8 cellular contexts compared by ENCODE assay signal in the genomic region with DNA sequence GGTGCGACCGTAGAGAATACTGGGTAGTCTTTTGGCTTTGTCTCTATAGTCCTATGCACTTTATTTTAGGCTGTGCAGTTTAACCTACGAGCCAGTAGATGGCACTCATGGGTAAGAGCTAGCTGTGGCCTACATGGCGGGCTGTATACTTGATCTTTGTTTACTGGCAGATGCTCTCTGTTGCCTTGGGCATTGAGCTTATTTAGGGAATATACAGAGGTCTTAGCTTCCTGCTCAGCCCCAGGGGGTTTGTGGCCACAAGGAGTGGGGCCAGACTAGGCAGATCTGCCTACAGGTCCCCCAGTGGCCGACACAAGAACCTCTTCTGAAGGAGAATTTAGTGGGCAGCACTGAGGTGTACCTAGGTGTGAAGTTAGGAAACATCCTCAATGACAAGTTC.
DNase-seq lines count a peak whose midpoint lies in the region; ATAC-seq and TF ChIP-seq lines count a peak whose summit lies in the region.

No MANE protein-coding gene starts in this region.

- no peaks in the 10 kb centered on the region for H3K9me3 Mint-ChIP-seq in activated B cell treated with CpG ODN at 0.5 μM for 24 hours

- H3K36me3 Mint-ChIP-seq in activated B cell treated with CpG ODN at 0.5 μM for 24 hours (ENCODE audit: low read depth) = no peaks in the 10 kb centered on the region

- no peaks in the 10 kb centered on the region for H3K4me1 Mint-ChIP-seq in activated B cell treated with CpG ODN at 0.5 μM for 24 hours

- CTCF ChIA-PET in activated B cell treated with CpG ODN at 0.5 μM for 24 hours (lab: Charles Lee) = interaction anchor here (0.8 kb wide), 1 partner anchor 322 kb away, joined by 5 read pairs; no protein-coding TSS in a partner anchor

- intact Hi-C loops in activated B cell treated with CpG ODN at 0.5 μM for 24 hours (cut with micrococcal nuclease) = loop anchor here (1.0 to 2.0 kb wide), 2 partner anchors 323 to 815 kb away; no protein-coding TSS in a partner anchor

- H3K27me3 Mint-ChIP-seq in activated B cell treated with CpG ODN at 0.5 μM for 24 hours = no peaks in the 10 kb centered on the region

- POLR2A ChIA-PET in activated B cell treated with CpG ODN at 0.5 μM for 24 hours (lab: Charles Lee) = no interaction called here

- TF ChIP-seq CTCF in activated B cell treated with CpG ODN at 0.5 μM for 24 hours (IDR thresholded peaks at IDR 0.05) = no peak

- H3K27ac Mint-ChIP-seq in activated B cell treated with CpG ODN at 0.5 μM for 24 hours = no peak overlapping the region

- H3K4me3 Mint-ChIP-seq in activated B cell treated with CpG ODN at 0.5 μM for 24 hours = no peak overlapping the region

- ATAC-seq in GM18909 (IDR thresholded peaks at IDR 0.05; ENCODE audit: poor library complexity, unreplicated experiment) (peak; percentile 100), HG02981 (IDR thresholded peaks at IDR 0.05; ENCODE audit: unreplicated experiment) (peak; percentile 97), activated B cell treated with CpG ODN at 0.5 μM for 24 hours (ENCODE audit: low read depth) (peak; percentile 77)

- peak; percentile 16 for DNase-seq in COLO829 (ENCODE audit: low spot score)
- DNase-seq in NCI-H1694 (lab: John Stamatoyannopoulos, UW) = peak; percentile 34
- DNase-seq in activated B cell treated with CpG ODN at 0.5 μM for 24 hours = no peak
- DNase-seq in glomerular visceral epithelial cell (ENCODE audit: extremely low spot score) = peak; percentile 39
- peak; percentile 4 for DNase-seq in renal cortical epithelial cell (ENCODE audit: low read depth)
- DNase-seq in effector CD4-positive, alpha-beta T cell = no peak

Comparison
In these comparisons a context has a peak if more than half of its experiments do, and no peak if none do; other contexts are left out.
1. DNase-seq: peak in COLO829 (single experiment), NCI-H1694 (single experiment), glomerular visceral epithelial cell (single experiment) and renal cortical epithelial cell (single experiment); none in activated B cell treated with CpG ODN at 0.5 μM for 24 hours (single experiment) and effector CD4-positive, alpha-beta T cell (single experiment).
2. Peak in every context shown above with its lines, with median percentiles within 50 percentile points of each other: ATAC-seq.